ENCODE assay signal across 20 cellular contexts in the genomic region with DNA sequence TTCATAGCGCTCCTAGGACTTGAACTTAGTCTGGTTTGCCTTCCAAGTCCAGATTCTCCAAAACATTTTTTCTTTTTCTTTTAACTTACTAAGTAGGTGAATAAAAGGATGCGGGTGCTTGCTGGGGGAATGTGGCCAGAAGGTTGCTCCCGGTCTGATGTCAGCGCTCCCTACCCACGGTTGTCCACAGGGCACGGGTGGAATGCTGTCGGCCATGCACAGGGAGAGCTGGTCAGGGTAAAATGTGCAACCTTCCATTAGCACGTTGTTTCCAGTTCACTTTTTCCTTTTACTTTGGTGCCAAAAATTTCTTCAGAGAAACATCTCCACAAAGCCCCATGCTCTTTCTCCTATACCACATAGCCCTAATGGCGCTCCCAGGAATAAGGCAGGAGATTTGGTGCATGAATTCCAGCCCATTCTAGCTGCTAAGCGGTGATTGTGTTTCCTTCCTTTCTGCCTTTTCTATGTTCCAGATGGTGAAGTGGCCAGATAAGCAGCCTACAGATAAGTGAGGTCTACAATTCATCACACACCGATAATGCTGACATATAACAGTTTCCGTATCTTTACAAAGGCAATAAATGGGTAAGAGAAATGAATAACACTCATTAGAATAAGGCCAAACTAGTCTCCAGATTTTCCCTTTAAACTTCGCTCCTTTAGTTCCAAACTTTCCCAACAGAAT.
"Had no signal": no experiment of that assay in that cellular context is flagged by ENCODE, and none has a peak within 500 bp of the region (broad histone marks: within the 10 kb centered on the region; RNA-seq: fewer than 3 reads in every experiment).

No MANE protein-coding gene starts in this region.

- H3K4me1 ChIP-seq: parathyroid adenoma, tibial nerve, uterus had no signal

- H3K27me3 ChIP-seq: brain microvascular endothelial cell, uterus had no signal

- H2AFZ ChIP-seq: parathyroid adenoma had no signal

- H3K79me2 ChIP-seq: parathyroid adenoma had no signal

- H3K9me3 ChIP-seq: esophagus muscularis mucosa, neutrophil, tibial nerve, uterus had no signal

- H3K9ac ChIP-seq: parathyroid adenoma had no signal

- ATAC-seq: activated naive CD8-positive, alpha-beta T cell treated with anti-CD3 and anti-CD28 coated beads, Interleukin-2, amount 50 U/mL, for 24 hours; natural killer cell treated with Interleukin-12 subunit alpha and Interleukin-12 subunit beta and Interleukin-15 and Interleukin-18, amount 100 ng/mL, for 72 hours had no signal

- H3K27ac ChIP-seq: brain microvascular endothelial cell, esophagus muscularis mucosa, neutrophil, parathyroid adenoma, tibial nerve, uterus, VCaP had no signal

- H3K36me3 ChIP-seq: brain microvascular endothelial cell, tibial nerve, uterus had no signal

- DNase-seq: activated CD4-positive, alpha-beta T cell treated with anti-CD3 and anti-CD28 coated beads, Interleukin-2, amount 50 U/mL, for 1 hour; activated CD4-positive, CD25-positive, alpha-beta regulatory T cell treated with anti-CD3 and anti-CD28 coated beads, Interleukin-2, amount 50 U/mL, for 72 hours; activated CD8-positive, alpha-beta memory T cell treated with anti-CD3 and anti-CD28 coated beads, Interleukin-2, amount 50 U/mL, for 4 hours; activated effector memory CD4-positive, alpha-beta T cell treated with Interleukin-2 at 50 U/mL for 16 hours; activated naive CD4-positive, alpha-beta T cell treated with anti-CD3 and anti-CD28 coated beads, Interleukin-2, amount 10 ng/mL, durations not matched to agents 7 days and 5 days; activated naive CD8-positive, alpha-beta T cell treated with anti-CD3 and anti-CD28 coated beads, Interleukin-2, amount 50 U/mL, for 24 hours; activated T-cell treated with anti-CD3 and anti-CD28 coated beads, Interleukin-2, amount 50 U/mL, for 48 hours; aorta; brain microvascular endothelial cell; cortex of kidney; effector CD4-positive, alpha-beta T cell; foreskin fibroblast; uterus had no signal

- H3K4me3 ChIP-seq: esophagus muscularis mucosa, lung, tibial nerve, uterus had no signal
